1 cellular context compared by ENCODE assay signal in the genomic region with DNA sequence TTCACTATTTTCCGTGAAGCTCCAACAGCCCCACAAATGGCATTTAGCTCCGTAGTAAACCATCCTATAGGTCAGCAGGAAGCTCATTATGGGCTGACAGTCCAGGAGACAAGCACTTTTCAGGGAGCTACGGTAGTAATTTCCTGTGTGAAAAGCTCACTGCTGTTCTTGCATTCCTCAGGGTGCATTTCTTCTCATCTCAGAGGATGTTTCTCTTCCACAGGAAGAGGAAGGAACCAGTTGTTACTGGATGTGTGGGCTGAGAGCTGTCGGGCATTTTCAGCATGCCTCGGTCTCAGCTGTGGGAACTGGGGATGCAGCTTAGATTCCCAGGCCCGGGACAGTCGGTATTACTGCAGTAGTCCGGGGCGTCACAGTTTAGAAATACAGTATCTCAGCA.
TF ChIP-seq lines count a peak whose summit lies in the region.

No MANE protein-coding gene starts in this region.

TF ChIP-seq in GM23338, 12 proteins besides CTCF, POLR2A, EP300 and RAD21 (continued from another document):
- TF ChIP-seq, protein P1, sequence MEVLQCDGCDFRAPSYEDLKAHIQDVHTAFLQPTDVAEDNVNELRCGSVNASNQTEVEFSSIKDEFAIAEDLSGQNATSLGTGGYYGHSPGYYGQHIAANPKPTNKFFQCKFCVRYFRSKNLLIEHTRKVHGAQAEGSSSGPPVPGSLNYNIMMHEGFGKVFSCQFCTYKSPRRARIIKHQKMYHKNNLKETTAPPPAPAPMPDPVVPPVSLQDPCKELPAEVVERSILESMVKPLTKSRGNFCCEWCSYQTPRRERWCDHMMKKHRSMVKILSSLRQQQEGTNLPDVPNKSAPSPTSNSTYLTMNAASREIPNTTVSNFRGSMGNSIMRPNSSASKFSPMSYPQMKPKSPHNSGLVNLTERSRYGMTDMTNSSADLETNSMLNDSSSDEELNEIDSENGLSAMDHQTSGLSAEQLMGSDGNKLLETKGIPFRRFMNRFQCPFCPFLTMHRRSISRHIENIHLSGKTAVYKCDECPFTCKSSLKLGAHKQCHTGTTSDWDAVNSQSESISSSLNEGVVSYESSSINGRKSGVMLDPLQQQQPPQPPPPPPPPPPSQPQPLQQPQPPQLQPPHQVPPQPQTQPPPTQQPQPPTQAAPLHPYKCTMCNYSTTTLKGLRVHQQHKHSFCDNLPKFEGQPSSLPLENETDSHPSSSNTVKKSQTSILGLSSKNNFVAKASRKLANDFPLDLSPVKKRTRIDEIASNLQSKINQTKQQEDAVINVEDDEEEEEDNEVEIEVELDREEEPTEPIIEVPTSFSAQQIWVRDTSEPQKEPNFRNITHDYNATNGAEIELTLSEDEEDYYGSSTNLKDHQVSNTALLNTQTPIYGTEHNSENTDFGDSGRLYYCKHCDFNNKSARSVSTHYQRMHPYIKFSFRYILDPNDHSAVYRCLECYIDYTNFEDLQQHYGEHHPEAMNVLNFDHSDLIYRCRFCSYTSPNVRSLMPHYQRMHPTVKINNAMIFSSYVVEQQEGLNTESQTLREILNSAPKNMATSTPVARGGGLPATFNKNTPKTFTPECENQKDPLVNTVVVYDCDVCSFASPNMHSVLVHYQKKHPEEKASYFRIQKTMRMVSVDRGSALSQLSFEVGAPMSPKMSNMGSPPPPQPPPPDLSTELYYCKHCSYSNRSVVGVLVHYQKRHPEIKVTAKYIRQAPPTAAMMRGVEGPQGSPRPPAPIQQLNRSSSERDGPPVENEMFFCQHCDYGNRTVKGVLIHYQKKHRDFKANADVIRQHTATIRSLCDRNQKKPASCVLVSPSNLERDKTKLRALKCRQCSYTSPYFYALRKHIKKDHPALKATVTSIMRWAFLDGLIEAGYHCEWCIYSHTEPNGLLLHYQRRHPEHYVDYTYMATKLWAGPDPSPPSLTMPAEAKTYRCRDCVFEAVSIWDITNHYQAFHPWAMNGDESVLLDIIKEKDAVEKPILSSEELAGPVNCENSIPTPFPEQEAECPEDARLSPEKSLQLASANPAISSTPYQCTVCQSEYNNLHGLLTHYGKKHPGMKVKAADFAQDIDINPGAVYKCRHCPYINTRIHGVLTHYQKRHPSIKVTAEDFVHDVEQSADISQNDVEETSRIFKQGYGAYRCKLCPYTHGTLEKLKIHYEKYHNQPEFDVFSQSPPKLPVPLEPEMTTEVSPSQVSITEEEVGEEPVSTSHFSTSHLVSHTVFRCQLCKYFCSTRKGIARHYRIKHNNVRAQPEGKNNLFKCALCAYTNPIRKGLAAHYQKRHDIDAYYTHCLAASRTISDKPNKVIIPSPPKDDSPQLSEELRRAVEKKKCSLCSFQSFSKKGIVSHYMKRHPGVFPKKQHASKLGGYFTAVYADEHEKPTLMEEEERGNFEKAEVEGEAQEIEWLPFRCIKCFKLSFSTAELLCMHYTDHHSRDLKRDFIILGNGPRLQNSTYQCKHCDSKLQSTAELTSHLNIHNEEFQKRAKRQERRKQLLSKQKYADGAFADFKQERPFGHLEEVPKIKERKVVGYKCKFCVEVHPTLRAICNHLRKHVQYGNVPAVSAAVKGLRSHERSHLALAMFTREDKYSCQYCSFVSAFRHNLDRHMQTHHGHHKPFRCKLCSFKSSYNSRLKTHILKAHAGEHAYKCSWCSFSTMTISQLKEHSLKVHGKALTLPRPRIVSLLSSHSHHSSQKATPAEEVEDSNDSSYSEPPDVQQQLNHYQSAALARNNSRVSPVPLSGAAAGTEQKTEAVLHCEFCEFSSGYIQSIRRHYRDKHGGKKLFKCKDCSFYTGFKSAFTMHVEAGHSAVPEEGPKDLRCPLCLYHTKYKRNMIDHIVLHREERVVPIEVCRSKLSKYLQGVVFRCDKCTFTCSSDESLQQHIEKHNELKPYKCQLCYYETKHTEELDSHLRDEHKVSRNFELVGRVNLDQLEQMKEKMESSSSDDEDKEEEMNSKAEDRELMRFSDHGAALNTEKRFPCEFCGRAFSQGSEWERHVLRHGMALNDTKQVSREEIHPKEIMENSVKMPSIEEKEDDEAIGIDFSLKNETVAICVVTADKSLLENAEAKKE (CRISPR knock-in tag; IDR thresholded peaks at IDR 0.05): peak; percentile 46; the same call in 1 of the 2 replicates
TF ChIP-seq in GM23338: peak in this region for 4.
